In genomic region chr6:135182120-135182992, GRCh38 we compare ENCODE assay signal across 8 cellular contexts. TPM values are rescaled to one million over a fixed set of nuclear protein-coding genes. Genes with fewer than 3 reads are reported as not detected.
A peak's percentile ranks its signal among the peaks of the same experiment; 100 is the strongest.
DNase-seq lines count a peak whose midpoint lies in the region; ATAC-seq, FAIRE-seq and TF ChIP-seq lines count a peak whose summit lies in the region.

No MANE protein-coding gene starts in this region.

- H3K4me3 ChIP-seq in GM06990 (replicated peaks; ENCODE audit: low read depth, low read length) (peak overlapping the region; percentile 87), LNCaP clone FGC (ENCODE audit: low read depth, low read length) (peak overlapping the region; percentile 52), epithelial cell of proximal tubule (ENCODE audit: low read depth, low read length) (peak overlapping the region; percentile 51), uterus (peak overlapping the region; percentile 6 to 47)

- no peaks in the 10 kb centered on the region for H3K9me3 Mint-ChIP-seq in nephron progenitor cell

- DNase-seq in GM06990 (ENCODE audit: extremely low read depth, insufficient read length) = no peak
- no peak for DNase-seq in LNCaP clone FGC (ENCODE audit: low read depth)
- DNase-seq in activated CD4-positive, alpha-beta T cell treated with anti-CD3 and anti-CD28 coated beads, Interleukin-2, amount 50 U/mL, for 4 hours = peak; percentile 30 to 33
- no peak for DNase-seq in epithelial cell of proximal tubule (ENCODE audit: low read depth)
- DNase-seq in nephron progenitor cell = peak; percentile 47
- DNase-seq in uterus = peak in 1 of 2 donors; percentile 13
- no peak for DNase-seq in D721Med (ENCODE audit: insufficient read length, low spot score)

- TF ChIP-seq CTCF in GM06990 (IDR thresholded peaks at IDR 0.05; ENCODE audit: insufficient read depth, low read length, poor library complexity, severe bottlenecking) (no peak), LNCaP clone FGC (IDR thresholded peaks at IDR 0.05; ENCODE audit: control insufficient read depth, extremely low read depth, insufficient read depth) (no peak), epithelial cell of proximal tubule (conservative IDR thresholded peaks at IDR 0.05; ENCODE audit: low read depth, low read length) (no peak), nephron progenitor cell (IDR thresholded peaks at IDR 0.05) (no peak), uterus (IDR thresholded peaks at IDR 0.05) (no peak), D721Med (IDR thresholded peaks at IDR 0.05; ENCODE audit: insufficient read depth, missing control alignments) (no peak)

- TF ChIP-seq POLR2A in uterus (IDR thresholded peaks at IDR 0.05) = no peak

- H3K27me3 ChIP-seq in GM06990 (replicated peaks; ENCODE audit: control insufficient read depth, insufficient read depth, low read length) (no peaks in the 10 kb centered on the region), uterus (peaks cover 0 to 38% of the 10 kb centered on the region in 2 donors)

- peaks cover 17% of the 10 kb centered on the region for H3K4me1 Mint-ChIP-seq in nephron progenitor cell

- peak; percentile 9 for ATAC-seq in GM21737 (IDR thresholded peaks at IDR 0.05; ENCODE audit: unreplicated experiment)

- H3K27me3 Mint-ChIP-seq in nephron progenitor cell (ENCODE audit: low read depth, poor library complexity) = peaks cover 80% of the 10 kb centered on the region

- H3K27ac ChIP-seq in uterus = no peak overlapping the region

- H3K9me3 ChIP-seq in uterus = no peaks in the 10 kb centered on the region

- H3K27ac Mint-ChIP-seq in nephron progenitor cell = no peak overlapping the region

- peaks cover 5% of the 10 kb centered on the region for H3K36me3 Mint-ChIP-seq in nephron progenitor cell (ENCODE audit: low read depth)

- intact Hi-C loops in uterus (cut with DNase I; ENCODE audit: low total_unique reads) = no loop called here

- no peak for FAIRE-seq in D721Med (lab: Jason Lieb, UNC)

- H3K36me3 ChIP-seq in GM06990 (ENCODE audit: control insufficient read depth, insufficient read depth, low read length) (peaks cover 3% of the 10 kb centered on the region), uterus (no peaks in the 10 kb centered on the region)

- peak overlapping the region; percentile 85 for H3K4me3 Mint-ChIP-seq in nephron progenitor cell

- H3K4me1 ChIP-seq in uterus = peaks cover 0 to 19% of the 10 kb centered on the region in 2 donors

RNA-seq across cellular contexts. Expression of gene MYB, which starts 1.2 kb away (rescaled TPM):
- total RNA-seq in epithelial cell of proximal tubule = 1.4 and 2.7 TPM in 2 replicates
- 1 to 10 TPM in 1 of 4 donors, under 1 TPM in 2, not detected in 1; 0.18 to 4.0 (median 0.59) TPM for total RNA-seq in uterus

Comparison
In these comparisons a context has a peak if more than half of its experiments do, and no peak if none do; other contexts are left out.
1. DNase-seq: peak in activated CD4-positive, alpha-beta T cell treated with anti-CD3 and anti-CD28 coated beads, Interleukin-2, amount 50 U/mL, for 4 hours (2 of 2) and nephron progenitor cell (single experiment); none in GM06990 (single experiment), LNCaP clone FGC (single experiment), epithelial cell of proximal tubule (single experiment) and D721Med (single experiment).
2. H3K4me3 ChIP-seq: peak in every context shown above with its lines; median percentile 87 in GM06990; 52 in LNCaP clone FGC; 51 in epithelial cell of proximal tubule; 26 in uterus.